In genomic region chr4:61872983-61873382, GRCh38 we compare ENCODE assay signal across 24 cellular contexts.
DNase-seq lines count a peak whose midpoint lies in the region; ATAC-seq and TF ChIP-seq lines count a peak whose summit lies in the region.
"Had no signal": no experiment of that assay in that cellular context is flagged by ENCODE, and none has a peak within 500 bp of the region (broad histone marks: within the 10 kb centered on the region; RNA-seq: fewer than 3 reads in every experiment).

No MANE protein-coding gene starts in this region.

- POLR2A ChIA-PET in PC-3 (lab: Charles Lee; ENCODE audit: unreplicated experiment) = no interaction called here
- POLR2A ChIA-PET in CD4-positive, alpha-beta T cell (lab: Charles Lee) = no interaction called here

- H3K9me3 Mint-ChIP-seq in CD4-positive, alpha-beta T cell = peaks cover 10% of the 10 kb centered on the region

- H4K20me1 ChIP-seq in PC-3 (ENCODE audit: low read length) = no peaks in the 10 kb centered on the region

- no peak for DNase-seq in PC-3
- DNase-seq in globus pallidus (ENCODE audit: low spot score) = peak; percentile 26
- peak; percentile 67 for DNase-seq in pons (ENCODE audit: low spot score)
- no peak for DNase-seq in lower leg skin (ENCODE audit: low spot score in 2 of 2)
- no peak for DNase-seq in stimulated activated naive CD8-positive, alpha-beta T cell treated with anti-CD3 and anti-CD28 coated beads, Interleukin-15, Interleukin-2, amounts not matched to agents 100 U/mL and 50 U/mL, for 24 hours
- DNase-seq in CD4-positive, alpha-beta T cell = no peak
- DNase-seq: 8988T, ACHN, BE2C, Calu3, DMS79 treated with DMSO at 0.1 percent for 48 hours, GM23248, H7, KBM-7, MM.1S, NCI-H2029, NCI-H446, NCI-H524 treated with DMSO at 0.1 percent for 48 hours, NCI-H82, SHP77 had no signal

- H3K9me3 ChIP-seq in PC-3 (ENCODE audit: low read length) = no peaks in the 10 kb centered on the region
- peaks cover 4% of the 10 kb centered on the region for H3K9me3 ChIP-seq in CD4-positive, alpha-beta T cell (ENCODE audit: control insufficient read depth, low read length)
- H3K9me3 ChIP-seq: BE2C had no signal

- H3K4me1 Mint-ChIP-seq in CD4-positive, alpha-beta T cell (ENCODE audit: low read depth) = no peaks in the 10 kb centered on the region

- H3K9me2 ChIP-seq in PC-3 (replicated peaks; ENCODE audit: low read length) = no peaks in the 10 kb centered on the region

- no peak overlapping the region for H3K9ac ChIP-seq in PC-3 (ENCODE audit: low read length)
- H3K9ac ChIP-seq: GM23248 had no signal

- H3K4me1 ChIP-seq in PC-3 (ENCODE audit: insufficient read depth, low read length) = no peaks in the 10 kb centered on the region
- H3K4me1 ChIP-seq: BE2C had no signal

- no peak overlapping the region for H3K4me3 Mint-ChIP-seq in CD4-positive, alpha-beta T cell

- H3K4me3 ChIP-seq in PC-3 (ENCODE audit: low read length) = no peak overlapping the region
- no peak overlapping the region for H3K4me3 ChIP-seq in lower leg skin (ENCODE audit: low read depth, poor library complexity, severe bottlenecking)
- H3K4me3 ChIP-seq: GM23248 had no signal

- H3K27me3 ChIP-seq in PC-3 (ENCODE audit: low read length) = no peaks in the 10 kb centered on the region
- no peaks in the 10 kb centered on the region for H3K27me3 ChIP-seq in CD4-positive, alpha-beta T cell (ENCODE audit: control insufficient read depth, insufficient read depth, low read length)
- H3K27me3 ChIP-seq: BE2C had no signal

- no TSS peak for BruUV-seq in PC-3 (replicated peaks; lab: Mats Ljungman, UMichigan)

- H3F3A ChIP-seq in PC-3 (ENCODE audit: low read length, unreplicated experiment) = no peaks in the 10 kb centered on the region

- H2AFZ ChIP-seq in PC-3 (ENCODE audit: low read length) = 0 out of 2 replicates have a peak overlapping the region, but pooled peaks have one; percentile 16
- H2AFZ ChIP-seq: GM23248 had no signal

- H3K27ac Mint-ChIP-seq in CD4-positive, alpha-beta T cell = no peak overlapping the region
- H3K27ac Mint-ChIP-seq: CD14-positive monocyte had no signal

- intact Hi-C loops in PC-3 (cut with micrococcal nuclease) (no loop called here), lower leg skin (cut with DNase I; ENCODE audit: low total_unique reads) (no loop called here)
- intact Hi-C loops in CD4-positive, alpha-beta T cell (cut with DNase I, micrococcal nuclease) = no loop called here

- TF ChIP-seq POLR2A in lower leg skin (IDR thresholded peaks at IDR 0.05) = no peak

- H3K4me2 ChIP-seq in PC-3 (ENCODE audit: low read length) = no peak overlapping the region

- H3K27ac ChIP-seq in PC-3 (ENCODE audit: low read length) = no peak overlapping the region
- H3K27ac ChIP-seq in CD4-positive, alpha-beta T cell (ENCODE audit: low read depth, low read length) = no peak overlapping the region
- H3K27ac ChIP-seq: GM23248, RWPE1 had no signal

- no peaks in the 10 kb centered on the region for H3K27me3 Mint-ChIP-seq in CD4-positive, alpha-beta T cell

- H3K79me2 ChIP-seq in PC-3 (ENCODE audit: low read length) = no peaks in the 10 kb centered on the region

- WGBS in lower leg skin, 2 donors = 72 to 77% methylated on average over 3 of the region's 3 CpGs

- H3K36me3 ChIP-seq in PC-3 (ENCODE audit: low read depth, low read length) = no peaks in the 10 kb centered on the region
- H3K36me3 ChIP-seq: BE2C had no signal

- no peaks in the 10 kb centered on the region for H3K36me3 Mint-ChIP-seq in CD4-positive, alpha-beta T cell (ENCODE audit: low read depth)
- H3K36me3 Mint-ChIP-seq: CD14-positive monocyte had no signal

- peak; percentile 68 for ATAC-seq in HG03354 (IDR thresholded peaks at IDR 0.05; ENCODE audit: poor library complexity, severe bottlenecking, unreplicated experiment)
- ATAC-seq in PC-3 = no peak
- no peak for ATAC-seq in stimulated activated naive CD8-positive, alpha-beta T cell treated with anti-CD3 and anti-CD28 coated beads, Interleukin-15, Interleukin-2, amounts not matched to agents 100 U/mL and 50 U/mL, for 24 hours
- no peak for ATAC-seq in CD4-positive, alpha-beta T cell (ENCODE audit: poor library complexity)
- ATAC-seq: Panc1 had no signal

- CTCF ChIA-PET in PC-3 (lab: Charles Lee) = no interaction called here
- CTCF ChIA-PET in CD4-positive, alpha-beta T cell (lab: Charles Lee) = no interaction called here

- no peak for TF ChIP-seq CTCF in PC-3 (conservative IDR thresholded peaks at IDR 0.05; ENCODE audit: low read depth, low read length)
- no peak for TF ChIP-seq CTCF in lower leg skin (IDR thresholded peaks at IDR 0.05)
- no peak for TF ChIP-seq CTCF in CD4-positive, alpha-beta T cell (IDR thresholded peaks at IDR 0.05)

Comparison
In these comparisons a context has a peak if more than half of its experiments do, and no peak if none do; other contexts are left out.
1. DNase-seq: peak in globus pallidus (single experiment) and pons (single experiment); none in PC-3 (single experiment), lower leg skin (0 of 2), stimulated activated naive CD8-positive, alpha-beta T cell treated with anti-CD3 and anti-CD28 coated beads, Interleukin-15, Interleukin-2, amounts not matched to agents 100 U/mL and 50 U/mL, for 24 hours (single experiment) and CD4-positive, alpha-beta T cell (0 of 10).